ENCODE assay signal across 10 cellular contexts in the genomic region with DNA sequence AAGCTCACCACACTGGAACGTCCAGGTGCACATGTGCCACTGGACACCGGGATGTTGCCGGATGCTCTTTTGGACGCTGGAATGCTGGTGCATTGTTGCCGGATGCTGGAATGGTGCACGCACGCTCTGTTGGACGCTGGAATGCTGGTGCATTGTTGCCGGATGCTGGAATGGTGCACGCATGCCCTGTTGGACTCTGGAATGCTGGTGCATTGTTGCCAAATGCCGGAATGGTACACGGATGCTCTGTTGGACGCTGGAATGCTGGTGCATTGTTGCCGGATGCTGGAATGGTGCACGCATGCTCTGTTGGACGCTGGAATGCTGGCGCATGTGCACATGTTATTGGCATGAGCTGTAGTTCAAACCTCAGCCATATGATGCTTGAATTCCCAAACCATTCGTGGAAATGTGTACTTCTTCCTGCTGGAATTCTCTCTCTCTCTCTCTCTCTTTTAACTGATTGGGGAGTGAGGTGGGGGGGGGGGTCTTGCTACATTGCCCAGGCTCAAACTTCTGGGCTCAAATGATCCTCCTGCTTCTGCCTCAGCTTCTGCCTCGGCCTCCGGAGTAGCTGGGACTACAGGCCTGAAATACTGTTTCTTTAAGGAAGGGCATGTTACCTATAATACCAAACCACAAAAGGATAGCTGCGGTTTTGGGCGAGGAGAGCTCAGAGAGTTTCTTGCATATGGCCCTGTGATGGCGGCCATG. TPM values are rescaled to one million over a fixed set of nuclear protein-coding genes. Genes with fewer than 3 reads are reported as not detected.
DNase-seq lines count a peak whose midpoint lies in the region; ATAC-seq and TF ChIP-seq lines count a peak whose summit lies in the region.
"Had no signal": no experiment of that assay in that cellular context is flagged by ENCODE, and none has a peak within 500 bp of the region (broad histone marks: within the 10 kb centered on the region; RNA-seq: fewer than 3 reads in every experiment).

No MANE protein-coding gene starts in this region.

- H3K4me1 Mint-ChIP-seq in CD4-positive, CD25-positive, alpha-beta regulatory T cell: peaks cover 6 to 42% (median 13%) of the 10 kb centered on the region in 4 donors
- peaks cover 10% of the 10 kb centered on the region for H3K4me1 Mint-ChIP-seq in endodermal cell

- no peak overlapping the region for H3K9ac ChIP-seq in endodermal cell (ENCODE audit: extremely low read depth, low read length, poor library complexity, severe bottlenecking)
- peak overlapping the region; percentile 87 for H3K9ac ChIP-seq in neural cell (ENCODE audit: low read length)

- H3K36me3 ChIP-seq in CD4-positive, CD25-positive, alpha-beta regulatory T cell (ENCODE audit: control insufficient read depth, insufficient read depth, low read length): no peaks in the 10 kb centered on the region
- H3K36me3 ChIP-seq in endodermal cell (ENCODE audit: control insufficient read depth, insufficient read depth, low read length): no peaks in the 10 kb centered on the region
- H3K36me3 ChIP-seq in neural cell (ENCODE audit: insufficient read depth, low read length): no peaks in the 10 kb centered on the region
- H3K36me3 ChIP-seq: SJSA1 had no signal

- H3K36me3 Mint-ChIP-seq in CD4-positive, CD25-positive, alpha-beta regulatory T cell: no peaks in the 10 kb centered on the region
- H3K36me3 Mint-ChIP-seq in endodermal cell (ENCODE audit: low read depth): peaks cover 3% of the 10 kb centered on the region

- H3K9me3 ChIP-seq in CD4-positive, CD25-positive, alpha-beta regulatory T cell (ENCODE audit: control insufficient read depth in 2 of 2, low read length in 2 of 2): no peaks in the 10 kb centered on the region
- H3K9me3 ChIP-seq in endodermal cell (ENCODE audit: control insufficient read depth, low read length): peaks cover 5% of the 10 kb centered on the region
- no peaks in the 10 kb centered on the region for H3K9me3 ChIP-seq in neural cell (ENCODE audit: low read length)
- H3K9me3 ChIP-seq: SJSA1 had no signal

- TF ChIP-seq EP300 in neural cell (conservative IDR thresholded peaks at IDR 0.05; ENCODE audit: poor library complexity, severe bottlenecking): no peak

- no peak for TF ChIP-seq RAD21 in neural cell (conservative IDR thresholded peaks at IDR 0.05)

- H3K4me1 ChIP-seq in CD4-positive, CD25-positive, alpha-beta regulatory T cell (ENCODE audit: control insufficient read depth, insufficient read depth, low read length, poor library complexity, severe bottlenecking): peaks cover 23% of the 10 kb centered on the region
- peaks cover 7% of the 10 kb centered on the region for H3K4me1 ChIP-seq in endodermal cell (ENCODE audit: control insufficient read depth, insufficient read depth, low read length)
- H3K4me1 ChIP-seq: SJSA1 had no signal

- no peak overlapping the region for H3K4me2 ChIP-seq in neural cell (ENCODE audit: low read length)

- peaks cover 3% of the 10 kb centered on the region for H3K27me3 ChIP-seq in CD4-positive, CD25-positive, alpha-beta regulatory T cell (ENCODE audit: control insufficient read depth, insufficient read depth, low read length)
- H3K27me3 ChIP-seq in endodermal cell (ENCODE audit: control insufficient read depth, insufficient read depth, low read length, poor library complexity, severe bottlenecking): no peaks in the 10 kb centered on the region
- H3K27me3 ChIP-seq in neural cell (ENCODE audit: insufficient read depth, low read depth, low read length): no peaks in the 10 kb centered on the region

- in situ Hi-C loops in KBM-7 (cut with MboI; ENCODE audit: low pct_unique_long_range_greater_than_20kb, low sequenced_read_pairs): no loop called here

- peak overlapping the region in 3 of 4 donors; percentile 79 to 92 (median 84) for H3K4me3 Mint-ChIP-seq in CD4-positive, CD25-positive, alpha-beta regulatory T cell
- H3K4me3 Mint-ChIP-seq in endodermal cell: peak overlapping the region; percentile 65

- H3K79me2 ChIP-seq in neural cell (replicated peaks; ENCODE audit: insufficient read depth, low read length): peaks cover 28% of the 10 kb centered on the region

- no peak overlapping the region for H2AFZ ChIP-seq in neural cell (ENCODE audit: low read depth, low read length)

- TF ChIP-seq CTCF in endodermal cell (conservative IDR thresholded peaks at IDR 0.05) (no peak), neural cell (IDR thresholded peaks at IDR 0.05; ENCODE audit: poor library complexity, severe bottlenecking) (no peak)

- H3K9me2 ChIP-seq in neural cell (ENCODE audit: insufficient read depth, low read length): no peaks in the 10 kb centered on the region

- no peak for DNase-seq in CD4-positive, CD25-positive, alpha-beta regulatory T cell
- DNase-seq in KBM-7: peak; percentile 50
- DNase-seq in endodermal cell: no peak
- no peak for DNase-seq in NCI-H2081 (lab: John Stamatoyannopoulos, UW)
- no peak for DNase-seq in NCI-H1105 (lab: John Stamatoyannopoulos, UW)
- DNase-seq in activated CD4-positive, CD25-positive, alpha-beta regulatory T cell (lab: John Stamatoyannopoulos, UW): no peak
- DNase-seq: GDM1 had no signal

- H3K27me3 Mint-ChIP-seq in CD4-positive, CD25-positive, alpha-beta regulatory T cell: peaks cover 4% of the 10 kb centered on the region
- peaks cover 29% of the 10 kb centered on the region for H3K27me3 Mint-ChIP-seq in endodermal cell (ENCODE audit: insufficient read depth)

- no peak for ATAC-seq in CD4-positive, CD25-positive, alpha-beta regulatory T cell (ENCODE audit: low read depth in 2 of 2)
- ATAC-seq in HG02759 (IDR thresholded peaks at IDR 0.05; ENCODE audit: unreplicated experiment): no peak

- H3K4me3 ChIP-seq in CD4-positive, CD25-positive, alpha-beta regulatory T cell (ENCODE audit: low read depth, low read length): no peak overlapping the region
- H3K4me3 ChIP-seq in endodermal cell (ENCODE audit: low read length): peak overlapping the region; percentile 90
- peak overlapping the region; percentile 72 for H3K4me3 ChIP-seq in neural cell (ENCODE audit: low read length)
- H3K4me3 ChIP-seq: SJSA1 had no signal

- no peak overlapping the region for H3K27ac ChIP-seq in CD4-positive, CD25-positive, alpha-beta regulatory T cell (ENCODE audit: insufficient read depth, low read length, poor library complexity, severe bottlenecking)
- H3K27ac ChIP-seq in endodermal cell (ENCODE audit: low read depth, low read length) (no peak overlapping the region), neural cell (ENCODE audit: low read length) (no peak overlapping the region)
- H3K27ac ChIP-seq: SJSA1 had no signal

- WGBS in endodermal cell (ENCODE audit: insufficient coverage in 1 of 2, insufficient read length in 1 of 2), 2 experiments: 89 to 90% methylated on average over 20 to 23 of the region's 23 CpGs

- no peaks in the 10 kb centered on the region for H4K20me1 ChIP-seq in neural cell (ENCODE audit: insufficient read depth)

- H3F3A ChIP-seq in neural cell (ENCODE audit: insufficient read depth, low read length, poor library complexity, severe bottlenecking): no peaks in the 10 kb centered on the region

- H3K27ac Mint-ChIP-seq in CD4-positive, CD25-positive, alpha-beta regulatory T cell: peak overlapping the region; percentile 69 to 96 (median 82)
- H3K27ac Mint-ChIP-seq in endodermal cell: no peak overlapping the region

- H3K9me3 Mint-ChIP-seq in CD4-positive, CD25-positive, alpha-beta regulatory T cell: peaks cover 0 to 2% (median 0%) of the 10 kb centered on the region in 7 donors
- H3K9me3 Mint-ChIP-seq in endodermal cell: peaks cover 8% of the 10 kb centered on the region

TF ChIP-seq in neural cell, 6 proteins besides CTCF, POLR2A, EP300 and RAD21:
- TF ChIP-seq EZH2 (IDR thresholded peaks at IDR 0.05; ENCODE audit: borderline replicate concordance, insufficient read depth, low read length, poor library complexity, severe bottlenecking) (no peak), TAF1 (IDR thresholded peaks at IDR 0.05; ENCODE audit: low read depth) (no peak), SMC3 (conservative IDR thresholded peaks at IDR 0.05; ENCODE audit: poor library complexity) (no peak), POLR2AphosphoS5 (IDR thresholded peaks at IDR 0.05) (no peak), MXI1 (conservative IDR thresholded peaks at IDR 0.05; ENCODE audit: poor library complexity, severe bottlenecking) (no peak)
- TF ChIP-seq, protein P1, sequence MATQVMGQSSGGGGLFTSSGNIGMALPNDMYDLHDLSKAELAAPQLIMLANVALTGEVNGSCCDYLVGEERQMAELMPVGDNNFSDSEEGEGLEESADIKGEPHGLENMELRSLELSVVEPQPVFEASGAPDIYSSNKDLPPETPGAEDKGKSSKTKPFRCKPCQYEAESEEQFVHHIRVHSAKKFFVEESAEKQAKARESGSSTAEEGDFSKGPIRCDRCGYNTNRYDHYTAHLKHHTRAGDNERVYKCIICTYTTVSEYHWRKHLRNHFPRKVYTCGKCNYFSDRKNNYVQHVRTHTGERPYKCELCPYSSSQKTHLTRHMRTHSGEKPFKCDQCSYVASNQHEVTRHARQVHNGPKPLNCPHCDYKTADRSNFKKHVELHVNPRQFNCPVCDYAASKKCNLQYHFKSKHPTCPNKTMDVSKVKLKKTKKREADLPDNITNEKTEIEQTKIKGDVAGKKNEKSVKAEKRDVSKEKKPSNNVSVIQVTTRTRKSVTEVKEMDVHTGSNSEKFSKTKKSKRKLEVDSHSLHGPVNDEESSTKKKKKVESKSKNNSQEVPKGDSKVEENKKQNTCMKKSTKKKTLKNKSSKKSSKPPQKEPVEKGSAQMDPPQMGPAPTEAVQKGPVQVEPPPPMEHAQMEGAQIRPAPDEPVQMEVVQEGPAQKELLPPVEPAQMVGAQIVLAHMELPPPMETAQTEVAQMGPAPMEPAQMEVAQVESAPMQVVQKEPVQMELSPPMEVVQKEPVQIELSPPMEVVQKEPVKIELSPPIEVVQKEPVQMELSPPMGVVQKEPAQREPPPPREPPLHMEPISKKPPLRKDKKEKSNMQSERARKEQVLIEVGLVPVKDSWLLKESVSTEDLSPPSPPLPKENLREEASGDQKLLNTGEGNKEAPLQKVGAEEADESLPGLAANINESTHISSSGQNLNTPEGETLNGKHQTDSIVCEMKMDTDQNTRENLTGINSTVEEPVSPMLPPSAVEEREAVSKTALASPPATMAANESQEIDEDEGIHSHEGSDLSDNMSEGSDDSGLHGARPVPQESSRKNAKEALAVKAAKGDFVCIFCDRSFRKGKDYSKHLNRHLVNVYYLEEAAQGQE (IDR thresholded peaks at IDR 0.05; ENCODE audit: borderline replicate concordance): no peak

RNA-seq across cellular contexts. Expression of gene MCF2L, which starts 1.2 kb away (rescaled TPM):
- total RNA-seq in CD4-positive, CD25-positive, alpha-beta regulatory T cell: 22.2 TPM
- polyA plus RNA-seq in CD4-positive, CD25-positive, alpha-beta regulatory T cell: 1 to 10 TPM in 2 of 4 donors, under 1 TPM in 2; 0.34 to 1.5 (median 0.99) TPM
- total RNA-seq in endodermal cell: 10 to 100 TPM; 48.0 to 49.9 TPM
- polyA plus RNA-seq in endodermal cell (2013, experiment 1 of 2): 29.6 TPM
- polyA plus RNA-seq in endodermal cell (2013, experiment 2 of 2): 27.9 TPM
- 88.0 and 95.2 TPM in 2 replicates for polyA plus RNA-seq in neural cell
- polyA minus RNA-seq in neural cell: 123 and 129 TPM in 2 replicates
